Comparison of ENCODE assay signal across 9 cellular contexts in genomic region chr4:1216869-1217294, GRCh38. TPM values are rescaled to one million over a fixed set of nuclear protein-coding genes. Genes with fewer than 3 reads are reported as not detected.
DNase-seq lines count a peak whose midpoint lies in the region; ATAC-seq and TF ChIP-seq lines count a peak whose summit lies in the region.
"Had no signal": no experiment of that assay in that cellular context is flagged by ENCODE, and none has a peak within 500 bp of the region (broad histone marks: within the 10 kb centered on the region; RNA-seq: fewer than 3 reads in every experiment).

No MANE protein-coding gene starts in this region.

- no peak overlapping the region for H3K4me2 ChIP-seq in PC-9

- no peaks in the 10 kb centered on the region for H3K27me3 ChIP-seq in heart right ventricle
- no peaks in the 10 kb centered on the region for H3K27me3 ChIP-seq in tibial artery
- H3K27me3 ChIP-seq in PC-9 (ENCODE audit: insufficient read depth, low read depth), result no peaks in the 10 kb centered on the region

- peaks cover 9% of the 10 kb centered on the region for H4K20me1 ChIP-seq in PC-9 (ENCODE audit: insufficient read depth)

- ATAC-seq in heart right ventricle, result peak; percentile 7 to 45 (median 36)
- ATAC-seq in Right ventricle myocardium inferior, result no peak

- H3K79me2 ChIP-seq in PC-9 (ENCODE audit: low read depth), result no peaks in the 10 kb centered on the region

- H2AFZ ChIP-seq in PC-9, result no peak overlapping the region

- peak overlapping the region in 1 of 10 donors; percentile 8 for H3K4me3 ChIP-seq in heart right ventricle
- no peak overlapping the region for H3K4me3 ChIP-seq in tibial artery
- no peak overlapping the region for H3K4me3 ChIP-seq in PC-9
- H3K4me3 ChIP-seq: lung had no signal

- no peaks in the 10 kb centered on the region for H3K9me3 Mint-ChIP-seq in activated T-cell treated with anti-CD3 and anti-CD28 coated beads, Interleukin-2, amount 50 U/mL, for 24 hours

- peak in 3 of 9 donors; percentile 6 to 23 (median 10) for TF ChIP-seq CTCF in heart right ventricle (IDR thresholded peaks at IDR 0.05)
- no peak for TF ChIP-seq CTCF in tibial artery (IDR thresholded peaks at IDR 0.05)
- no peak for TF ChIP-seq CTCF in PC-9 (conservative IDR thresholded peaks at IDR 0.05)

- DNase-seq in heart right ventricle, result peak in 1 of 2 donors; percentile 58
- no peak for DNase-seq in Right ventricle myocardium inferior (ENCODE audit: missing footprints)
- peak; percentile 80 for DNase-seq in activated T-cell treated with anti-CD3 and anti-CD28 coated beads, Interleukin-2, amount 50 U/mL, for 24 hours
- DNase-seq in lung microvascular endothelial cell (ENCODE audit: low read depth in 2 of 2), result peak; percentile 41 to 55
- DNase-seq in ecto neural progenitor cell (ENCODE audit: low spot score), result no peak
- DNase-seq in epidermal melanocyte (ENCODE audit: insufficient read length, low spot score), result no peak
- DNase-seq in tibial artery, result no peak
- DNase-seq in PC-9, result no peak

- POLR2A ChIA-PET in PC-9 (lab: Charles Lee; ENCODE audit: unreplicated experiment), result no interaction called here

- CTCF ChIA-PET in PC-9 (lab: Charles Lee), result no interaction called here

- WGBS in heart right ventricle, 2 donors, result 55 to 64% methylated on average over 21 of the region's 21 CpGs

- peak overlapping the region in 5 of 10 donors; percentile 3 to 68 (median 26) for H3K27ac ChIP-seq in heart right ventricle
- no peak overlapping the region for H3K27ac ChIP-seq in tibial artery
- H3K27ac ChIP-seq in PC-9, result no peak overlapping the region

- H3K36me3 ChIP-seq in heart right ventricle (peaks cover 8 to 100% (median 50%) of the 10 kb centered on the region in 9 donors), tibial artery (peaks cover 53 to 89% (median 70%) of the 10 kb centered on the region in 3 donors), PC-9 (ENCODE audit: low read depth) (no peaks in the 10 kb centered on the region; the same call in 1 of the 2 replicates)

- H3K36me3 Mint-ChIP-seq in activated T-cell treated with anti-CD3 and anti-CD28 coated beads, Interleukin-2, amount 50 U/mL, for 24 hours (ENCODE audit: low read depth), result peaks cover 82% of the 10 kb centered on the region

- H3K27me3 Mint-ChIP-seq in activated T-cell treated with anti-CD3 and anti-CD28 coated beads, Interleukin-2, amount 50 U/mL, for 24 hours, result no peaks in the 10 kb centered on the region

- H3K9me3 ChIP-seq in heart right ventricle (no peaks in the 10 kb centered on the region), tibial artery (no peaks in the 10 kb centered on the region), PC-9 (ENCODE audit: insufficient read depth, low read depth) (no peaks in the 10 kb centered on the region)

- intact Hi-C loops in heart right ventricle (cut with DNase I) (no loop called here), Right ventricle myocardium inferior (cut with DNase I) (no loop called here), tibial artery (cut with DNase I; ENCODE audit: low total_unique reads) (no loop called here), PC-9 (cut with micrococcal nuclease; ENCODE audit: unreplicated experiment) (no loop called here)

- H3K4me1 ChIP-seq in heart right ventricle (peaks cover 0 to 48% (median 16%) of the 10 kb centered on the region in 9 donors), tibial artery (peaks cover 0 to 7% (median 5%) of the 10 kb centered on the region in 4 donors), PC-9 (replicated peaks; ENCODE audit: insufficient read depth) (no peaks in the 10 kb centered on the region)

- H3K27ac Mint-ChIP-seq in activated T-cell treated with anti-CD3 and anti-CD28 coated beads, Interleukin-2, amount 50 U/mL, for 24 hours, result peak overlapping the region; percentile 91

- H3K4me1 Mint-ChIP-seq in activated T-cell treated with anti-CD3 and anti-CD28 coated beads, Interleukin-2, amount 50 U/mL, for 24 hours (ENCODE audit: low read depth), result peaks cover 44% of the 10 kb centered on the region

- H3F3A ChIP-seq in PC-9 (ENCODE audit: insufficient read depth, low read depth), result no peaks in the 10 kb centered on the region; the same call in 1 of the 2 replicates

- no TSS peak for BruUV-seq in PC-9 (replicated peaks; lab: Mats Ljungman, UMichigan)

- peak overlapping the region; percentile 65 for H3K4me3 Mint-ChIP-seq in activated T-cell treated with anti-CD3 and anti-CD28 coated beads, Interleukin-2, amount 50 U/mL, for 24 hours

- H3K9me2 ChIP-seq in PC-9 (ENCODE audit: insufficient read depth), result no peaks in the 10 kb centered on the region

RNA-seq across cellular contexts. Expression of gene CTBP1, which starts 32.0 kb away (rescaled TPM):
- total RNA-seq in heart right ventricle (100 to 1,000 TPM; 115 to 132 (median 122) TPM), Right ventricle myocardium inferior (121 TPM), lung microvascular endothelial cell (166 and 239 TPM in 2 replicates), PC-9 (2021) (153 and 184 TPM in 2 replicates)
- 100 to 1,000 TPM in 1 of 2 donors, 10 to 100 TPM in 1; 98.6 to 105 TPM for polyA plus RNA-seq in heart right ventricle

RNA-seq across cellular contexts. Expression of gene SPON2, which starts 44.5 kb away (rescaled TPM):
- total RNA-seq in heart right ventricle (10 to 100 TPM in 7 of 10 donors, 1 to 10 TPM in 3; 5.3 to 25.5 (median 11.6) TPM), Right ventricle myocardium inferior (22.6 TPM), lung microvascular endothelial cell (0.40 and 0.65 TPM in 2 replicates), PC-9 (2021) (2.0 and 3.4 TPM in 2 replicates)
- 10 to 100 TPM; 14.5 to 40.5 TPM for polyA plus RNA-seq in heart right ventricle

Comparison
In these comparisons a context has a peak if more than half of its experiments do, and no peak if none do; other contexts are left out.
1. DNase-seq: peak in activated T-cell treated with anti-CD3 and anti-CD28 coated beads, Interleukin-2, amount 50 U/mL, for 24 hours (single experiment) and lung microvascular endothelial cell (2 of 2); none in Right ventricle myocardium inferior (single experiment), ecto neural progenitor cell (single experiment), epidermal melanocyte (single experiment), tibial artery (0 of 2) and PC-9 (0 of 2).